In the genomic region with DNA sequence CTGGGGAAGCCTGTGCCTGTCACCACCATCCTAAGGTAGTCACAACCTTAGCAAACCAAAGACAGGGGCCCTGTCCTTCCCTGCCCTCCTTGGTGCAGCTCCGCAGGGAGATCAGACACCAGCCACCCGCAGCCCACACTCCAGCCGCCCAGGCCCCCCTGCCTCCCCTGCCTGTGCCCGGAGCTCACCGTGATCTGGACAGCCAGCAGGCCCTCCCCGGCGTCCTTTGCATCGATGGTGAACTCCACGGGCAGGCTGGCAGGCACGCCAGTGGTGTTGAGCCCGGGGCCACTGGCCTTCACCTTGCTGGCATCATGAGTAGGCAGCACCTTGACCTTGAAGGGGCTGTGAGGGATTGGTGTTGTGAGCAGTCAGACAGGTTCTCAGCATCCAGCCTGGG, we compare ENCODE assay signal across 1 cellular context.
TF ChIP-seq lines count a peak whose summit lies in the region.

No MANE protein-coding gene starts in this region.

TF ChIP-seq in HEK293T, 16 proteins besides CTCF, POLR2A, EP300 and RAD21 (continued from another document):
- TF ChIP-seq, protein P1, sequence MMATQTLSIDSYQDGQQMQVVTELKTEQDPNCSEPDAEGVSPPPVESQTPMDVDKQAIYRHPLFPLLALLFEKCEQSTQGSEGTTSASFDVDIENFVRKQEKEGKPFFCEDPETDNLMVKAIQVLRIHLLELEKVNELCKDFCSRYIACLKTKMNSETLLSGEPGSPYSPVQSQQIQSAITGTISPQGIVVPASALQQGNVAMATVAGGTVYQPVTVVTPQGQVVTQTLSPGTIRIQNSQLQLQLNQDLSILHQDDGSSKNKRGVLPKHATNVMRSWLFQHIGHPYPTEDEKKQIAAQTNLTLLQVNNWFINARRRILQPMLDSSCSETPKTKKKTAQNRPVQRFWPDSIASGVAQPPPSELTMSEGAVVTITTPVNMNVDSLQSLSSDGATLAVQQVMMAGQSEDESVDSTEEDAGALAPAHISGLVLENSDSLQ (IDR thresholded peaks at IDR 0.05): no peak
- no peak for TF ChIP-seq NFRKB (IDR thresholded peaks at IDR 0.05)
